Comparison of ENCODE assay signal across 1 cellular context in genomic region chr6:163433486-163433885, GRCh38. TPM values are rescaled to one million over a fixed set of nuclear protein-coding genes. Genes with fewer than 3 reads are reported as not detected.
"Had no signal": no experiment of that assay in that cellular context is flagged by ENCODE, and none has a peak within 500 bp of the region (broad histone marks: within the 10 kb centered on the region; RNA-seq: fewer than 3 reads in every experiment).

No MANE protein-coding gene starts in this region.

RNA-seq across cellular contexts. Expression of gene QKI, which starts 19.0 kb away (rescaled TPM):
- total RNA-seq: HT-29 had no signal
